Comparison of ENCODE assay signal across 13 cellular contexts in genomic region chr6:74939309-74939708, GRCh38.
DNase-seq lines count a peak whose midpoint lies in the region; ATAC-seq and TF ChIP-seq lines count a peak whose summit lies in the region.
"Had no signal": no experiment of that assay in that cellular context is flagged by ENCODE, and none has a peak within 500 bp of the region (broad histone marks: within the 10 kb centered on the region; RNA-seq: fewer than 3 reads in every experiment).

No MANE protein-coding gene starts in this region.

- CTCF ChIA-PET in HEK293 (lab: Yijun Ruan, JAX) = interaction anchor here (0.6 to 2.7 kb wide), 6 partner anchors 21 to 732 kb away, joined by 3 to 12 read pairs (median 4); no protein-coding TSS in a partner anchor

- TF ChIP-seq CTCF in HEK293 (tag by site-specific recombination; IDR thresholded peaks at IDR 0.05) = 0 out of 2 replicates have a peak, but pooled peaks have one; percentile 14
- TF ChIP-seq CTCF in NB4 (IDR thresholded peaks at IDR 0.05; ENCODE audit: low read depth, low read length) = no peak
- no peak for TF ChIP-seq CTCF in suprapubic skin (IDR thresholded peaks at IDR 0.05)

- peak; percentile 5 for DNase-seq in Ammon's horn (ENCODE audit: low spot score)
- DNase-seq in NB4 (ENCODE audit: low read depth) = peak; percentile 14
- peak; percentile 28 to 32 for DNase-seq in dermis microvascular lymphatic vessel endothelial cell (ENCODE audit: low read depth in 2 of 2)
- no peak for DNase-seq in suprapubic skin (ENCODE audit: low spot score in 2 of 2)
- no peak for DNase-seq in activated CD4-positive, alpha-beta T cell treated with anti-CD3 and anti-CD28 coated beads, Interleukin-2, amount 50 U/mL, for 48 hours
- DNase-seq: activated CD4-positive, alpha-beta T cell treated with anti-CD3 and anti-CD28 coated beads for 1 hour; aorta; NCI-H1930; uterus had no signal

- no peak for TF ChIP-seq EP300 in suprapubic skin (IDR thresholded peaks at IDR 0.05)

- POLR2A ChIA-PET in HEK293 (lab: Yijun Ruan, JAX) = no interaction called here

- H3K27me3 ChIP-seq in suprapubic skin = no peaks in the 10 kb centered on the region
- H3K27me3 ChIP-seq: uterus had no signal

- WGBS in suprapubic skin = 73% methylated on average over 2 of the region's 2 CpGs

- H3K27ac ChIP-seq in HEK293 (ENCODE audit: extremely low read depth, low read depth, low read length) = no peak overlapping the region
- H3K27ac ChIP-seq in suprapubic skin = no peak overlapping the region
- H3K27ac ChIP-seq: parathyroid adenoma, uterus had no signal

- no peak for TF ChIP-seq POLR2A in NB4 (IDR thresholded peaks at IDR 0.05; ENCODE audit: extremely low read depth, insufficient read length)
- no peak for TF ChIP-seq POLR2A in suprapubic skin (IDR thresholded peaks at IDR 0.05)

- H3K9me3 ChIP-seq in HEK293 (ENCODE audit: control insufficient read depth, insufficient read depth, low read depth, low read length) (no peaks in the 10 kb centered on the region), suprapubic skin (no peaks in the 10 kb centered on the region)
- H3K9me3 ChIP-seq: uterus had no signal

- no peak overlapping the region for H3K4me3 ChIP-seq in HEK293 (ENCODE audit: low read depth, low read length)
- no peak overlapping the region for H3K4me3 ChIP-seq in NB4 (ENCODE audit: low read depth, low read length)
- H3K4me3 ChIP-seq in suprapubic skin = no peak overlapping the region
- H3K4me3 ChIP-seq: uterus had no signal

- ATAC-seq in GM21717 (IDR thresholded peaks at IDR 0.05; ENCODE audit: unreplicated experiment) (no peak), HG02610 (IDR thresholded peaks at IDR 0.05; ENCODE audit: unreplicated experiment) (no peak)

- H3K4me1 ChIP-seq in HEK293 (ENCODE audit: control insufficient read depth, insufficient read depth, low read length) (no peaks in the 10 kb centered on the region), suprapubic skin (no peaks in the 10 kb centered on the region)
- H3K4me1 ChIP-seq: parathyroid adenoma, uterus had no signal

- H3K36me3 ChIP-seq in HEK293 (ENCODE audit: control insufficient read depth in 2 of 2, insufficient read depth in 1 of 2, low read length in 2 of 2) (no peaks in the 10 kb centered on the region), suprapubic skin (no peaks in the 10 kb centered on the region)
- H3K36me3 ChIP-seq: uterus had no signal

TF ChIP-seq in HEK293, 187 proteins besides CTCF, POLR2A, EP300 and RAD21:
- TF ChIP-seq GLI2 (tag by site-specific recombination; IDR thresholded peaks at IDR 0.05; ENCODE audit: borderline replicate concordance, low read depth) (no peak), ZNF114 (tag by site-specific recombination; IDR thresholded peaks at IDR 0.05) (no peak), ZNF530 (tag by site-specific recombination; IDR thresholded peaks at IDR 0.05; ENCODE audit: low read depth) (no peak), HOXA7 (CRISPR knock-in tag; IDR thresholded peaks at IDR 0.05; ENCODE audit: borderline replicate concordance) (no peak), ZNF433 (tag by site-specific recombination; IDR thresholded peaks at IDR 0.05; ENCODE audit: low read depth) (no peak), MEIS1 (CRISPR knock-in tag; IDR thresholded peaks at IDR 0.05; ENCODE audit: borderline replicate concordance) (no peak), ZNF645 (tag by site-specific recombination; IDR thresholded peaks at IDR 0.05) (no peak), GFI1B (tag by site-specific recombination; IDR thresholded peaks at IDR 0.05) (no peak), ZNF157 (tag by site-specific recombination; IDR thresholded peaks at IDR 0.05) (no peak), ZNF211 (tag by site-specific recombination; IDR thresholded peaks at IDR 0.05; ENCODE audit: low read depth) (no peak), ZNF121 (tag by site-specific recombination; IDR thresholded peaks at IDR 0.05) (no peak)

Comparison
In these comparisons a context has a peak if more than half of its experiments do, and no peak if none do; other contexts are left out.
1. DNase-seq: peak in Ammon's horn (single experiment), NB4 (single experiment) and dermis microvascular lymphatic vessel endothelial cell (2 of 2); none in suprapubic skin (0 of 2) and activated CD4-positive, alpha-beta T cell treated with anti-CD3 and anti-CD28 coated beads, Interleukin-2, amount 50 U/mL, for 48 hours (0 of 2).